Comparison of ENCODE assay signal across 1 cellular context in the genomic region with DNA sequence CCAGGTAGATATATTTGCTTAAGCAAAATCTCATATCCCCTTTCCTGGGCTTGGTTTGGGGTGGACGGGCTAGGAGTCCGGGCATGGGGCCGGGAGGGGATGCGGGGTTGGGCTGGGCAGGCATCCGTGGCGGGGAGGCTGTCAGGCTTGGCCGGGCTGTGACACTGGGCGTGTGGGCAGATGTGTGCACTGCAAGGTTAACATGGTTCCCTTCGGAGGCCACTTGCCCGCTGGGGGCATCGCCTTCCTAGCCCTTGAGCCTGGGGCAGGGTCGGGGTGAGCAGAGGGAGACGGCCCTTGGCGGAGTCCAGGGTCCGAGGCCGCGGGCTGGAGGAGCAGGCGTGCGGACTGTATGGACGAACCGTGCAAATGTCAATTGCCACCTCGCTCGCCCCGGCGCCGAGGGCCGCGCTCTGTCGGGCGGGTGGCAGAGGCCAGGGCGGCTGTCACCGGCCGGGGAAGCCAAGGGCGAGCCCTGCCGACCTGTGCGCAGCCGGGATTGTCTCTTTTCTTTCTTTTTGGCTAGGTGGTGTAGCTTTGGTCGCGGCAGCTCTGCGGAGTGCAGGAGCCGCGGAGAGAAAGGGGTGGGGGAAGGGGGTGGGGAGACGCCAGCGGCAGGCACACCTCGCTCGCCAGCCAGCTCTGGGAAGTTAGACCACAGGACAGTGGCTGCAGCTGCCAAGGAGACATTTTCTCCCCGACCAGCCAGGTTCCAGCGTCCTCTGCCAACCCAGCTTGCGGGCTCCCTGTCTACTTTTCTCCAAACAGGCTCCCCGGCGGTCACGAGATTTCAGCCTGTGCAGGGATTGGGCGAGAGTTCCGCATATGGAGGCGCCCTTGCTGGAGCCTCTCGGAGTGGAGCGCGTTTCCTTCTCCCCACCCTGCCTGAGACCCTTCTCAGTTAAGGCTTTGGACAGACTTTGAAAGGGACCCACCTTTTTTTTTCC.
TF ChIP-seq lines count a peak whose summit lies in the region.

No MANE protein-coding gene starts in this region.

TF ChIP-seq in IMR-90, 13 proteins besides CTCF, POLR2A, EP300 and RAD21:
- TF ChIP-seq, protein P1, sequence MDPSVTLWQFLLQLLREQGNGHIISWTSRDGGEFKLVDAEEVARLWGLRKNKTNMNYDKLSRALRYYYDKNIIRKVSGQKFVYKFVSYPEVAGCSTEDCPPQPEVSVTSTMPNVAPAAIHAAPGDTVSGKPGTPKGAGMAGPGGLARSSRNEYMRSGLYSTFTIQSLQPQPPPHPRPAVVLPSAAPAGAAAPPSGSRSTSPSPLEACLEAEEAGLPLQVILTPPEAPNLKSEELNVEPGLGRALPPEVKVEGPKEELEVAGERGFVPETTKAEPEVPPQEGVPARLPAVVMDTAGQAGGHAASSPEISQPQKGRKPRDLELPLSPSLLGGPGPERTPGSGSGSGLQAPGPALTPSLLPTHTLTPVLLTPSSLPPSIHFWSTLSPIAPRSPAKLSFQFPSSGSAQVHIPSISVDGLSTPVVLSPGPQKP (IDR thresholded peaks at IDR 0.05; ENCODE audit: borderline replicate concordance, low read depth, low read length) = no peak
- TF ChIP-seq, protein P2, sequence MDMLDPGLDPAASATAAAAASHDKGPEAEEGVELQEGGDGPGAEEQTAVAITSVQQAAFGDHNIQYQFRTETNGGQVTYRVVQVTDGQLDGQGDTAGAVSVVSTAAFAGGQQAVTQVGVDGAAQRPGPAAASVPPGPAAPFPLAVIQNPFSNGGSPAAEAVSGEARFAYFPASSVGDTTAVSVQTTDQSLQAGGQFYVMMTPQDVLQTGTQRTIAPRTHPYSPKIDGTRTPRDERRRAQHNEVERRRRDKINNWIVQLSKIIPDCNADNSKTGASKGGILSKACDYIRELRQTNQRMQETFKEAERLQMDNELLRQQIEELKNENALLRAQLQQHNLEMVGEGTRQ (IDR thresholded peaks at IDR 0.05; ENCODE audit: low read depth, low read length) = peak; percentile 76
